In genomic region chr12:69987453-69988102, GRCh38 we compare ENCODE assay signal across 12 cellular contexts.
A peak's percentile ranks its signal among the peaks of the same experiment; 100 is the strongest.
DNase-seq lines count a peak whose midpoint lies in the region; ATAC-seq and TF ChIP-seq lines count a peak whose summit lies in the region.
"Had no signal": no experiment of that assay in that cellular context is flagged by ENCODE, and none has a peak within 500 bp of the region (broad histone marks: within the 10 kb centered on the region; RNA-seq: fewer than 3 reads in every experiment).

No MANE protein-coding gene starts in this region.

- POLR2A ChIA-PET in MCF 10A (lab: Yijun Ruan, JAX), result interaction anchor here (0.5 to 2.5 kb wide), 14 partner anchors 9 to 353 kb away, joined by 3 to 30 read pairs (median 4); partner anchors contain the start of gene CNOT2

- DNase-seq in MCF 10A (ENCODE audit: unreplicated experiment), result peak; percentile 92
- DNase-seq in breast epithelium (ENCODE audit: low spot score in 2 of 2), result no peak
- DNase-seq in colonic mucosa, result peak; percentile 75
- no peak for DNase-seq in left lung
- DNase-seq in vagina (ENCODE audit: extremely low spot score in 2 of 2), result no peak
- no peak for DNase-seq in stimulated activated CD4-positive, alpha-beta T cell treated with anti-CD3 and anti-CD28 coated beads, Interleukin-1b, Interleukin-23, amount 100 ng/mL, for 48 hours
- DNase-seq in activated T-cell treated with anti-CD3 and anti-CD28 coated beads, Interleukin-2, amount 50 U/mL, for 4 hours, result no peak
- DNase-seq in GF-D8 (lab: John Stamatoyannopoulos, UW), result no peak
- DNase-seq: nucleus accumbens had no signal

- no peaks in the 10 kb centered on the region for H3K27me3 Mint-ChIP-seq in MCF 10A (ENCODE audit: insufficient read depth, unreplicated experiment)
- H3K27me3 Mint-ChIP-seq in activated T-cell treated with anti-CD3 and anti-CD28 coated beads, Interleukin-2, amount 50 U/mL, for 4 hours (ENCODE audit: low read depth), result peaks cover 5% of the 10 kb centered on the region
- H3K27me3 Mint-ChIP-seq: type B pancreatic cell had no signal

- intact Hi-C loops in MCF 10A (cut with micrococcal nuclease), result loop anchor here (2.0 to 10.0 kb wide), 2 partner anchors 67 to 255 kb away; partner anchors contain the start of gene CNOT2
- intact Hi-C loops in breast epithelium (cut with DNase I; ENCODE audit: low total_unique reads), result no loop called here
- intact Hi-C loops in colonic mucosa (cut with DNase I), result no loop called here
- intact Hi-C loops in left lung (cut with DNase I), result no loop called here
- intact Hi-C loops in vagina (cut with DNase I), result no loop called here

- no peak for TF ChIP-seq CTCF in MCF 10A (IDR thresholded peaks at IDR 0.05; ENCODE audit: unreplicated experiment)
- no peak for TF ChIP-seq CTCF in breast epithelium (IDR thresholded peaks at IDR 0.05)
- no peak for TF ChIP-seq CTCF in colonic mucosa (IDR thresholded peaks at IDR 0.05)
- no peak for TF ChIP-seq CTCF in left lung (IDR thresholded peaks at IDR 0.05)
- TF ChIP-seq CTCF in vagina (IDR thresholded peaks at IDR 0.05), result no peak

- no TSS peak for BruUV-seq in MCF 10A (replicated peaks; lab: Mats Ljungman, UMichigan)

- H3K4me3 Mint-ChIP-seq in MCF 10A (ENCODE audit: unreplicated experiment), result no peak overlapping the region
- no peak overlapping the region for H3K4me3 Mint-ChIP-seq in activated T-cell treated with anti-CD3 and anti-CD28 coated beads, Interleukin-2, amount 50 U/mL, for 4 hours
- H3K4me3 Mint-ChIP-seq: type B pancreatic cell had no signal

- H3K27ac ChIP-seq in breast epithelium (peak overlapping the region in 1 of 2 donors; percentile 42), colonic mucosa (peak overlapping the region; percentile 26), left lung (peak overlapping the region; percentile 53), vagina (peak overlapping the region; percentile 45)
- H3K27ac ChIP-seq: BLaER1, KMS-11 had no signal

- H3K36me3 Mint-ChIP-seq in MCF 10A (ENCODE audit: insufficient read depth, unreplicated experiment), result no peaks in the 10 kb centered on the region
- no peaks in the 10 kb centered on the region for H3K36me3 Mint-ChIP-seq in activated T-cell treated with anti-CD3 and anti-CD28 coated beads, Interleukin-2, amount 50 U/mL, for 4 hours (ENCODE audit: insufficient read depth)
- H3K36me3 Mint-ChIP-seq: type B pancreatic cell had no signal

- TF ChIP-seq POLR2A in breast epithelium (IDR thresholded peaks at IDR 0.05) (no peak), vagina (IDR thresholded peaks at IDR 0.05) (no peak)

- H3K9me3 ChIP-seq in breast epithelium (no peaks in the 10 kb centered on the region), colonic mucosa (no peaks in the 10 kb centered on the region), left lung (no peaks in the 10 kb centered on the region), vagina (no peaks in the 10 kb centered on the region)
- H3K9me3 ChIP-seq: BLaER1 had no signal

- no peaks in the 10 kb centered on the region for H3K4me1 Mint-ChIP-seq in MCF 10A (ENCODE audit: insufficient read depth, unreplicated experiment)
- H3K4me1 Mint-ChIP-seq in activated T-cell treated with anti-CD3 and anti-CD28 coated beads, Interleukin-2, amount 50 U/mL, for 4 hours (ENCODE audit: low read depth), result no peaks in the 10 kb centered on the region

- ATAC-seq in left lung, result peak; percentile 80
- no peak for ATAC-seq in activated T-cell treated with anti-CD3 and anti-CD28 coated beads, Interleukin-2, amount 50 U/mL, for 4 hours

- no peak overlapping the region for H3K4me3 ChIP-seq in breast epithelium
- H3K4me3 ChIP-seq in colonic mucosa, result no peak overlapping the region
- H3K4me3 ChIP-seq in left lung, result no peak overlapping the region
- no peak overlapping the region for H3K4me3 ChIP-seq in vagina
- H3K4me3 ChIP-seq: BLaER1 had no signal

- H3K27ac Mint-ChIP-seq in MCF 10A (ENCODE audit: low read depth, unreplicated experiment), result no peak overlapping the region
- H3K27ac Mint-ChIP-seq: type B pancreatic cell had no signal

- H3K27me3 ChIP-seq in breast epithelium (no peaks in the 10 kb centered on the region), colonic mucosa (no peaks in the 10 kb centered on the region), left lung (no peaks in the 10 kb centered on the region), vagina (no peaks in the 10 kb centered on the region)
- H3K27me3 ChIP-seq: BLaER1 had no signal

- H3K9me3 Mint-ChIP-seq in MCF 10A (ENCODE audit: unreplicated experiment), result no peaks in the 10 kb centered on the region
- no peaks in the 10 kb centered on the region for H3K9me3 Mint-ChIP-seq in activated T-cell treated with anti-CD3 and anti-CD28 coated beads, Interleukin-2, amount 50 U/mL, for 4 hours
- H3K9me3 Mint-ChIP-seq: type B pancreatic cell had no signal

- H3K4me1 ChIP-seq in breast epithelium, result no peaks in the 10 kb centered on the region
- no peaks in the 10 kb centered on the region for H3K4me1 ChIP-seq in colonic mucosa
- H3K4me1 ChIP-seq in left lung, result peaks cover 0 to 13% of the 10 kb centered on the region in 2 donors
- peaks cover 15% of the 10 kb centered on the region for H3K4me1 ChIP-seq in vagina
- H3K4me1 ChIP-seq: BLaER1 had no signal

- H3K36me3 ChIP-seq in breast epithelium, result no peaks in the 10 kb centered on the region
- H3K36me3 ChIP-seq in colonic mucosa, result no peaks in the 10 kb centered on the region
- no peaks in the 10 kb centered on the region for H3K36me3 ChIP-seq in left lung
- H3K36me3 ChIP-seq in vagina, result no peaks in the 10 kb centered on the region
- H3K36me3 ChIP-seq: BLaER1 had no signal

- CTCF ChIA-PET in MCF 10A (lab: Yijun Ruan, JAX), result interaction anchor here (0.7 to 0.8 kb wide), 3 partner anchors 69 to 885 kb away, joined by 3 to 4 read pairs (median 4); no protein-coding TSS in a partner anchor

- no peak overlapping the region for H3K9ac ChIP-seq in colonic mucosa (ENCODE audit: low read depth in 2 of 2, low read length in 2 of 2)
- H3K9ac ChIP-seq: BLaER1, KMS-11 had no signal

Comparison
In these comparisons a context has a peak if more than half of its experiments do, and no peak if none do; other contexts are left out.
1. DNase-seq: peak in MCF 10A (single experiment) and colonic mucosa (single experiment); none in breast epithelium (0 of 2), left lung (0 of 2), vagina (0 of 2), stimulated activated CD4-positive, alpha-beta T cell treated with anti-CD3 and anti-CD28 coated beads, Interleukin-1b, Interleukin-23, amount 100 ng/mL, for 48 hours (single experiment), activated T-cell treated with anti-CD3 and anti-CD28 coated beads, Interleukin-2, amount 50 U/mL, for 4 hours (single experiment) and GF-D8 (single experiment).